In the genomic region with DNA sequence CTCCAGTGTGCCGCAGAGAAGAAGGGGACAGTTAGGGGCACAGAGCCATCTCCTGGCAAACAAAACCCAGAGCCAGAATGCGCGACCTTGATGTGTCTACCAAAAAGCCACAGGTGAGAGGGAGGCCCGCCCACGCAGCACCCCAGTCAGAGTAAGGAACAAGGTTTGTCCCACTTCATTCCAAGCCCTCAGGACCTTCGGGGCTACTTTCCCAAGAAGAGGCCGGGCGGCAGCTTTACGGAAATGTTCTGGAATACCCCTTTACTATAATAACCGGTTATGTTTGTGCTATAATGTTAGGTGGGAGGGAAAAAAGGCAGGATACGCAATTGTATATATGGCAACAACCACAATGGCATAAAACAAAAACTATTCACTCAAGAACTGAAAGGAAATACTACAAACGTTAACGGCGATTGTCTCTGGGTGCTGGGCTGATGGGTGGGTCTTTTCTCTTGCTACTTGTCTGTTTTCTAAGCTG, we compare ENCODE assay signal across 10 cellular contexts. TPM values are rescaled to one million over a fixed set of nuclear protein-coding genes. Genes with fewer than 3 reads are reported as not detected.
DNase-seq lines count a peak whose midpoint lies in the region; ATAC-seq lines count a peak whose summit lies in the region.
"Had no signal": no experiment of that assay in that cellular context is flagged by ENCODE, and none has a peak within 500 bp of the region (broad histone marks: within the 10 kb centered on the region; RNA-seq: fewer than 3 reads in every experiment).

No MANE protein-coding gene starts in this region.

- H3K36me3 Mint-ChIP-seq in T-helper 1 cell treated with Interleukin-12 subunit alpha and Interleukin-12 subunit beta and Interleukin-4 antibody, amounts not matched to agents 30 μg/mL and 1 μg/mL, for 36 hours (ENCODE audit: low read depth) = peaks cover 44% of the 10 kb centered on the region
- H3K36me3 Mint-ChIP-seq in activated T-cell treated with anti-CD3 and anti-CD28 coated beads, Interleukin-2, amount 50 U/mL, for 72 hours (ENCODE audit: insufficient read depth in 2 of 2) = peaks cover 11 to 19% of the 10 kb centered on the region in 2 donors
- H3K36me3 Mint-ChIP-seq in naive B cell = no peaks in the 10 kb centered on the region
- H3K36me3 Mint-ChIP-seq in stimulated activated naive CD8-positive, alpha-beta T cell treated with anti-CD3 and anti-CD28 coated beads, Interleukin-15, Interleukin-2, amounts not matched to agents 100 ng/mL and 50 ng/mL, for 24 hours (ENCODE audit: low read depth) = peaks cover 49% of the 10 kb centered on the region

- peak overlapping the region; percentile 90 for H3K27ac Mint-ChIP-seq in T-helper 1 cell treated with Interleukin-12 subunit alpha and Interleukin-12 subunit beta and Interleukin-4 antibody, amounts not matched to agents 30 μg/mL and 1 μg/mL, for 36 hours
- peak overlapping the region; percentile 76 for H3K27ac Mint-ChIP-seq in activated T-cell treated with anti-CD3 and anti-CD28 coated beads, Interleukin-2, amount 50 U/mL, for 72 hours
- peak overlapping the region in 4 of 6 donors; percentile 56 to 93 (median 77) for H3K27ac Mint-ChIP-seq in naive B cell
- peak overlapping the region; percentile 84 for H3K27ac Mint-ChIP-seq in stimulated activated naive CD8-positive, alpha-beta T cell treated with anti-CD3 and anti-CD28 coated beads, Interleukin-15, Interleukin-2, amounts not matched to agents 100 ng/mL and 50 ng/mL, for 24 hours

- H3K27me3 Mint-ChIP-seq in T-helper 1 cell treated with Interleukin-12 subunit alpha and Interleukin-12 subunit beta and Interleukin-4 antibody, amounts not matched to agents 30 μg/mL and 1 μg/mL, for 36 hours (ENCODE audit: low read depth) = no peaks in the 10 kb centered on the region
- H3K27me3 Mint-ChIP-seq in activated T-cell treated with anti-CD3 and anti-CD28 coated beads, Interleukin-2, amount 50 U/mL, for 72 hours (ENCODE audit: low read depth) = no peaks in the 10 kb centered on the region
- no peaks in the 10 kb centered on the region for H3K27me3 Mint-ChIP-seq in naive B cell
- H3K27me3 Mint-ChIP-seq in stimulated activated naive CD8-positive, alpha-beta T cell treated with anti-CD3 and anti-CD28 coated beads, Interleukin-15, Interleukin-2, amounts not matched to agents 100 ng/mL and 50 ng/mL, for 24 hours = no peaks in the 10 kb centered on the region

- H3K9me3 Mint-ChIP-seq in T-helper 1 cell treated with Interleukin-12 subunit alpha and Interleukin-12 subunit beta and Interleukin-4 antibody, amounts not matched to agents 30 μg/mL and 1 μg/mL, for 36 hours = no peaks in the 10 kb centered on the region
- H3K9me3 Mint-ChIP-seq in activated T-cell treated with anti-CD3 and anti-CD28 coated beads, Interleukin-2, amount 50 U/mL, for 72 hours = no peaks in the 10 kb centered on the region
- H3K9me3 Mint-ChIP-seq in naive B cell = no peaks in the 10 kb centered on the region
- H3K9me3 Mint-ChIP-seq in stimulated activated naive CD8-positive, alpha-beta T cell treated with anti-CD3 and anti-CD28 coated beads, Interleukin-15, Interleukin-2, amounts not matched to agents 100 ng/mL and 50 ng/mL, for 24 hours = no peaks in the 10 kb centered on the region

- ATAC-seq in activated T-cell treated with anti-CD3 and anti-CD28 coated beads, Interleukin-2, amount 50 U/mL, for 72 hours (replicated peaks in 1 of 2) = peak; percentile 37 to 43
- peak in 1 of 2 donors; percentile 26 for ATAC-seq in naive B cell (ENCODE audit: low read depth in 2 of 2)
- no peak for ATAC-seq in GM21723 (IDR thresholded peaks at IDR 0.05; ENCODE audit: unreplicated experiment)

- peak overlapping the region; percentile 63 for H3K4me3 Mint-ChIP-seq in T-helper 1 cell treated with Interleukin-12 subunit alpha and Interleukin-12 subunit beta and Interleukin-4 antibody, amounts not matched to agents 30 μg/mL and 1 μg/mL, for 36 hours
- H3K4me3 Mint-ChIP-seq in activated T-cell treated with anti-CD3 and anti-CD28 coated beads, Interleukin-2, amount 50 U/mL, for 72 hours = peak overlapping the region; percentile 73 to 83
- H3K4me3 Mint-ChIP-seq in naive B cell = peak overlapping the region in 4 of 8 donors; percentile 7 to 54 (median 23)
- peak overlapping the region; percentile 63 for H3K4me3 Mint-ChIP-seq in stimulated activated naive CD8-positive, alpha-beta T cell treated with anti-CD3 and anti-CD28 coated beads, Interleukin-15, Interleukin-2, amounts not matched to agents 100 ng/mL and 50 ng/mL, for 24 hours

- peaks cover 78% of the 10 kb centered on the region for H3K4me1 Mint-ChIP-seq in T-helper 1 cell treated with Interleukin-12 subunit alpha and Interleukin-12 subunit beta and Interleukin-4 antibody, amounts not matched to agents 30 μg/mL and 1 μg/mL, for 36 hours (ENCODE audit: low read depth)
- peaks cover 96% of the 10 kb centered on the region for H3K4me1 Mint-ChIP-seq in activated T-cell treated with anti-CD3 and anti-CD28 coated beads, Interleukin-2, amount 50 U/mL, for 72 hours (ENCODE audit: low read depth)
- peaks cover 61 to 92% (median 90%) of the 10 kb centered on the region in 3 donors for H3K4me1 Mint-ChIP-seq in naive B cell
- H3K4me1 Mint-ChIP-seq in stimulated activated naive CD8-positive, alpha-beta T cell treated with anti-CD3 and anti-CD28 coated beads, Interleukin-15, Interleukin-2, amounts not matched to agents 100 ng/mL and 50 ng/mL, for 24 hours (ENCODE audit: low read depth) = peaks cover 99% of the 10 kb centered on the region

- peak; percentile 75 to 83 for DNase-seq in activated T-cell treated with anti-CD3 and anti-CD28 coated beads, Interleukin-2, amount 50 U/mL, for 72 hours
- no peak for DNase-seq in naive B cell
- DNase-seq in AG20443 (ENCODE audit: low spot score) = no peak
- DNase-seq in NCI-H187 (lab: John Stamatoyannopoulos, UW) = no peak
- no peak for DNase-seq in SK-N-DZ (ENCODE audit: low spot score)
- DNase-seq: NCI-H1436 treated with DMSO at 0.1 percent for 48 hours, SIG-M5 had no signal

RNA-seq across cellular contexts. Expression of gene CCDC88C, which starts 12.3 kb away (rescaled TPM):
- total RNA-seq in activated T-cell treated with anti-CD3 and anti-CD28 coated beads, Interleukin-2, amount 50 U/mL, for 72 hours = 100 to 1,000 TPM; 103 to 111 TPM
- polyA plus RNA-seq in naive B cell (ENCODE audit: low read depth in 6 of 6) = 10 to 100 TPM; 13.5 to 35.0 (median 15.8) TPM
- polyA plus RNA-seq in SK-N-DZ (2014; cell fraction: cytosol; rRNA removed) = 3.7 and 4.2 TPM in 2 replicates
- polyA plus RNA-seq in SK-N-DZ (2014; cell fraction: nucleus; rRNA removed) = 7.4 and 8.6 TPM in 2 replicates

Comparison
In these comparisons a context has a peak if more than half of its experiments do, and no peak if none do; other contexts are left out.
1. DNase-seq: peak in activated T-cell treated with anti-CD3 and anti-CD28 coated beads, Interleukin-2, amount 50 U/mL, for 72 hours (2 of 2); none in naive B cell (single experiment), AG20443 (single experiment), NCI-H187 (0 of 2) and SK-N-DZ (single experiment).
2. Peak in every context shown above with its lines, with median percentiles within 50 percentile points of each other: H3K27ac Mint-ChIP-seq.